In the genomic region with DNA sequence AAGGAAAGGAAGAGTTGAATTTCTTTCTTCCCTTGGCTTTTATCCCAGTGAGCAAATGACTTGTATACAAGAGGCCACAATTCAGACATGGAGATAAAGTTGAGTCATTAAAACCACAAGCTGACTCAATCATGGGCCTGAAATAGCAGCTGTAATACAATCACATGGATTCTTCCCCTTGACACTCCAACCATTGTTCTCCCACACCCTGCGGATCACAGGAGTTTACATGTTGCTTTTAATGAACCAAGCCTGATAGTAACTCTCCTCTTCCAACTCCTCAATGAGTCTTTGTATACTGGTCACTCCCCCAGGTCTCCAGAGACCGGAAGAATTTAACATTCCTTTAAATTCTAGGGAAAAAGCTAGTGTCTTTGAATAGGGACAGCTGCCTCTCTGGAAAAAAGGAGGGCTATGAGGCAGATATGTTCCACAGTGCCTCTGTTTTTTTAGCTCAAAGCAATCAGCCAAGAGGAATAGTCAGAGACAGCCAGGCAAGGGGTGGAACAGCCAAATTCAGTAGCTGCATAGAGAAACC, we compare ENCODE assay signal across 8 cellular contexts. TPM values are rescaled to one million over a fixed set of nuclear protein-coding genes. Genes with fewer than 3 reads are reported as not detected.
DNase-seq lines count a peak whose midpoint lies in the region; ATAC-seq and TF ChIP-seq lines count a peak whose summit lies in the region.

No MANE protein-coding gene starts in this region.

- H3K4me3 ChIP-seq in lower lobe of right lung (no peak overlapping the region), thymus (ENCODE audit: low read length) (no peak overlapping the region)

- WGBS in thymus, result 91% methylated on average over 2 of the region's 2 CpGs

- H3K4me3 Mint-ChIP-seq in stimulated activated memory B cell treated with anti-CD40 and anti-IgM and Interleukin-4, amounts not matched to agents 10 μg/mL and 1 μg/mL and 100 μg/mL, for 72 hours, result no peak overlapping the region

- H3K36me3 Mint-ChIP-seq in stimulated activated memory B cell treated with anti-CD40 and anti-IgM and Interleukin-4, amounts not matched to agents 10 μg/mL and 1 μg/mL and 100 μg/mL, for 72 hours, result peaks cover 87% of the 10 kb centered on the region

- H3K27ac ChIP-seq in caudate nucleus (ENCODE audit: low read depth, low read length), result peak overlapping the region; percentile 48
- H3K27ac ChIP-seq in lower lobe of right lung, result peak overlapping the region; percentile 66
- H3K27ac ChIP-seq in thymus (ENCODE audit: low read depth), result peak overlapping the region; percentile 66

- H3K9me3 ChIP-seq in lower lobe of right lung, result no peaks in the 10 kb centered on the region
- no peaks in the 10 kb centered on the region for H3K9me3 ChIP-seq in thymus (ENCODE audit: control insufficient read depth)

- H3K4me1 ChIP-seq in lower lobe of right lung, result peaks cover 83% of the 10 kb centered on the region
- no peaks in the 10 kb centered on the region for H3K4me1 ChIP-seq in thymus (ENCODE audit: control insufficient read depth, insufficient read depth, low read length)

- H3K36me3 ChIP-seq in lower lobe of right lung, result peaks cover 80% of the 10 kb centered on the region
- peaks cover 74% of the 10 kb centered on the region for H3K36me3 ChIP-seq in thymus (ENCODE audit: control insufficient read depth, insufficient read depth)

- H3K4me1 Mint-ChIP-seq in stimulated activated memory B cell treated with anti-CD40 and anti-IgM and Interleukin-4, amounts not matched to agents 10 μg/mL and 1 μg/mL and 100 μg/mL, for 72 hours, result peaks cover 34% of the 10 kb centered on the region

- H3K9me3 Mint-ChIP-seq in stimulated activated memory B cell treated with anti-CD40 and anti-IgM and Interleukin-4, amounts not matched to agents 10 μg/mL and 1 μg/mL and 100 μg/mL, for 72 hours, result no peaks in the 10 kb centered on the region

- peak; percentile 64 to 69 for ATAC-seq in lower lobe of right lung
- ATAC-seq in stimulated activated memory B cell treated with anti-CD40 and anti-IgM and Interleukin-4, amounts not matched to agents 10 μg/mL and 1 μg/mL and 100 μg/mL, for 72 hours, result no peak
- no peak for ATAC-seq in HG02798 (IDR thresholded peaks at IDR 0.05; ENCODE audit: poor library complexity, unreplicated experiment)
- ATAC-seq in GM19395 (IDR thresholded peaks at IDR 0.05; ENCODE audit: unreplicated experiment), result no peak

- H3K27me3 ChIP-seq in lower lobe of right lung (ENCODE audit: low read depth), result no peaks in the 10 kb centered on the region
- no peaks in the 10 kb centered on the region for H3K27me3 ChIP-seq in thymus (ENCODE audit: control insufficient read depth, insufficient read depth)

- intact Hi-C loops in lower lobe of right lung (cut with DNase I), result no loop called here

- no peak overlapping the region for H3K27ac Mint-ChIP-seq in stimulated activated memory B cell treated with anti-CD40 and anti-IgM and Interleukin-4, amounts not matched to agents 10 μg/mL and 1 μg/mL and 100 μg/mL, for 72 hours

- no peaks in the 10 kb centered on the region for H3K27me3 Mint-ChIP-seq in stimulated activated memory B cell treated with anti-CD40 and anti-IgM and Interleukin-4, amounts not matched to agents 10 μg/mL and 1 μg/mL and 100 μg/mL, for 72 hours

- no peak for TF ChIP-seq CTCF in lower lobe of right lung (IDR thresholded peaks at IDR 0.05)

- DNase-seq in GM03348 (ENCODE audit: low spot score), result peak; percentile 82
- DNase-seq in NOMO-1 (lab: John Stamatoyannopoulos, UW; ENCODE audit: unreplicated experiment in 2 of 2), result peak; percentile 29 to 87
- peak in 32 of 61 donors; percentile 10 to 84 (median 53) for DNase-seq in caudate nucleus (lab: John Stamatoyannopoulos, UW)
- DNase-seq in lower lobe of right lung, result no peak

RNA-seq across cellular contexts. Expression of a gene that starts 32.4 kb away (rescaled TPM):
- 1.8 TPM for total RNA-seq in lower lobe of right lung
- polyA plus RNA-seq in thymus, result 0.11 TPM

RNA-seq across cellular contexts. Expression of a gene that starts 36.5 kb away (rescaled TPM):
- total RNA-seq in lower lobe of right lung, result 1.5 TPM
- polyA plus RNA-seq in thymus, result 0.05 TPM

RNA-seq across cellular contexts. Expression of a gene that starts 45.5 kb away (rescaled TPM):
- 82.4 TPM for total RNA-seq in lower lobe of right lung
- polyA plus RNA-seq in thymus, result 28.7 TPM

Comparison
In these comparisons a context has a peak if more than half of its experiments do, and no peak if none do; other contexts are left out.
1. ATAC-seq: peak in lower lobe of right lung (2 of 2); none in stimulated activated memory B cell treated with anti-CD40 and anti-IgM and Interleukin-4, amounts not matched to agents 10 μg/mL and 1 μg/mL and 100 μg/mL, for 72 hours (single experiment), HG02798 (single experiment) and GM19395 (single experiment).
2. Peak in every context shown above with its lines, with median percentiles within 50 percentile points of each other: H3K27ac ChIP-seq.